In genomic region chr16:75099738-75100615, GRCh38 we compare ENCODE assay signal across 8 cellular contexts. TPM values are rescaled to one million over a fixed set of nuclear protein-coding genes. Genes with fewer than 3 reads are reported as not detected.
DNase-seq lines count a peak whose midpoint lies in the region; ATAC-seq and TF ChIP-seq lines count a peak whose summit lies in the region.

No MANE protein-coding gene starts in this region.

- POLR2A ChIA-PET in CD4-positive, alpha-beta memory T cell (lab: Charles Lee; ENCODE audit: partially characterized antibody), result interaction anchor here (0.8 to 4.5 kb wide), 8 partner anchors 9 to 101 kb away, joined by 3 to 45 read pairs (median 4); partner anchors contain the start of gene ZNRF1

- intact Hi-C loops in CD4-positive, alpha-beta memory T cell (cut with micrococcal nuclease), result loop anchor here (2.0 to 5.0 kb wide), 2 partner anchors 25 to 103 kb away; partner anchors contain the start of gene ZNRF1
- intact Hi-C loops in stomach (cut with DNase I; ENCODE audit: low total_unique reads), result no loop called here

- 59 to 82% (median 73%) methylated on average over 16 of the region's 16 CpGs for WGBS in stomach, 5 donors

- CTCF ChIA-PET in CD4-positive, alpha-beta memory T cell (lab: Charles Lee; ENCODE audit: partially characterized antibody), result interaction anchor here (1.2 to 6.9 kb wide), 10 partner anchors 10 to 238 kb away, joined by 3 to 98 read pairs (median 4); partner anchors contain the start of genes WDR59 and ZNRF1

- peak overlapping the region; percentile 93 to 98 (median 97) for H3K27ac Mint-ChIP-seq in CD4-positive, alpha-beta memory T cell
- peak overlapping the region; percentile 59 for H3K27ac Mint-ChIP-seq in glutamatergic neuron (ENCODE audit: unreplicated experiment)

- ATAC-seq in GM21786 (IDR thresholded peaks at IDR 0.05; ENCODE audit: unreplicated experiment), result peak; percentile 64
- ATAC-seq in RWPE2 (ENCODE audit: low read depth), result 0 out of 3 replicates have a peak, but pooled peaks have one; percentile 13

- peaks cover 0 to 2% of the 10 kb centered on the region in 2 donors for H3K36me3 Mint-ChIP-seq in CD4-positive, alpha-beta memory T cell
- peaks cover 13% of the 10 kb centered on the region for H3K36me3 Mint-ChIP-seq in glutamatergic neuron (ENCODE audit: unreplicated experiment)

- H3K27me3 ChIP-seq in CD4-positive, alpha-beta memory T cell (ENCODE audit: insufficient read depth, low read length), result no peaks in the 10 kb centered on the region
- H3K27me3 ChIP-seq in RWPE2 (ENCODE audit: insufficient read depth, poor library complexity, severe bottlenecking) (no peaks in the 10 kb centered on the region), stomach (no peaks in the 10 kb centered on the region)

- H3K27ac ChIP-seq in CD4-positive, alpha-beta memory T cell (ENCODE audit: low read depth, low read length), result peak overlapping the region; percentile 70
- H3K27ac ChIP-seq in RWPE2 (ENCODE audit: poor library complexity, severe bottlenecking) (no peak overlapping the region), stomach (peak overlapping the region in 4 of 5 donors; percentile 9 to 70 (median 36))

- H3K4me3 Mint-ChIP-seq in CD4-positive, alpha-beta memory T cell, result peak overlapping the region; percentile 10 to 82 (median 63)
- H3K4me3 Mint-ChIP-seq in glutamatergic neuron (ENCODE audit: unreplicated experiment), result peak overlapping the region; percentile 34

- H3K9me3 ChIP-seq in CD4-positive, alpha-beta memory T cell (ENCODE audit: control insufficient read depth in 1 of 2, low read length in 2 of 2), result no peaks in the 10 kb centered on the region
- H3K9me3 ChIP-seq in RWPE2 (ENCODE audit: severe bottlenecking), result no peaks in the 10 kb centered on the region
- H3K9me3 ChIP-seq in stomach, result no peaks in the 10 kb centered on the region

- peak; percentile 36 to 58 (median 43) for DNase-seq in CD4-positive, alpha-beta memory T cell
- DNase-seq in RWPE2 (ENCODE audit: low spot score) (no peak), glutamatergic neuron (no peak), stomach (no peak), NCI-H2029 (lab: John Stamatoyannopoulos, UW) (no peak), medulla oblongata (ENCODE audit: extremely low spot score) (no peak), NCI-H1930 (lab: John Stamatoyannopoulos, UW) (no peak)

- peaks cover 45% of the 10 kb centered on the region for H3K4me1 ChIP-seq in CD4-positive, alpha-beta memory T cell (ENCODE audit: insufficient read depth, low read length)
- peaks cover 17% of the 10 kb centered on the region for H3K4me1 ChIP-seq in RWPE2 (ENCODE audit: insufficient read depth, poor library complexity, severe bottlenecking)
- H3K4me1 ChIP-seq in stomach, result peaks cover 44 to 60% (median 53%) of the 10 kb centered on the region in 4 donors

- no peaks in the 10 kb centered on the region for H3K27me3 Mint-ChIP-seq in CD4-positive, alpha-beta memory T cell
- H3K27me3 Mint-ChIP-seq in glutamatergic neuron (ENCODE audit: unreplicated experiment), result peaks cover 9% of the 10 kb centered on the region

- TF ChIP-seq CTCF in RWPE2 (IDR thresholded peaks at IDR 0.05; ENCODE audit: poor library complexity, severe bottlenecking), result no peak
- no peak for TF ChIP-seq CTCF in glutamatergic neuron (IDR thresholded peaks at IDR 0.05; ENCODE audit: partially characterized antibody, unreplicated experiment)
- no peak for TF ChIP-seq CTCF in stomach (IDR thresholded peaks at IDR 0.05)

- TF ChIP-seq POLR2A in stomach (IDR thresholded peaks at IDR 0.05), result no peak

- no peak for TF ChIP-seq EP300 in stomach (IDR thresholded peaks at IDR 0.05)

- peak overlapping the region in 1 of 2 donors; percentile 6 for H3K4me3 ChIP-seq in CD4-positive, alpha-beta memory T cell (ENCODE audit: low read length in 2 of 2)
- H3K4me3 ChIP-seq in RWPE2 (ENCODE audit: severe bottlenecking) (no peak overlapping the region), stomach (no peak overlapping the region)

- H3K9me3 Mint-ChIP-seq in CD4-positive, alpha-beta memory T cell, result peaks cover 0 to 3% (median 0%) of the 10 kb centered on the region in 8 donors
- peaks cover 11% of the 10 kb centered on the region for H3K9me3 Mint-ChIP-seq in glutamatergic neuron (ENCODE audit: unreplicated experiment)

- peaks cover 31 to 61% (median 37%) of the 10 kb centered on the region in 4 donors for H3K4me1 Mint-ChIP-seq in CD4-positive, alpha-beta memory T cell
- H3K4me1 Mint-ChIP-seq in glutamatergic neuron (ENCODE audit: low read depth, unreplicated experiment), result peaks cover 20% of the 10 kb centered on the region

- H3K36me3 ChIP-seq in CD4-positive, alpha-beta memory T cell (ENCODE audit: insufficient read depth, low read length), result no peaks in the 10 kb centered on the region
- no peaks in the 10 kb centered on the region; the same call in 1 of the 2 replicates for H3K36me3 ChIP-seq in RWPE2 (ENCODE audit: low read depth)
- H3K36me3 ChIP-seq in stomach, result peaks cover 0 to 11% (median 5%) of the 10 kb centered on the region in 4 donors

RNA-seq across cellular contexts. Expression of gene LDHD, which starts 16.6 kb away (rescaled TPM):
- under 1 TPM; 0.17 to 0.20 TPM for total RNA-seq in CD4-positive, alpha-beta memory T cell
- under 1 TPM in 1 of 2 donors, not detected in 1; 0.09 TPM for polyA plus RNA-seq in CD4-positive, alpha-beta memory T cell
- not detected for total RNA-seq in glutamatergic neuron (ENCODE audit: unreplicated experiment)
- total RNA-seq in stomach, result 100 to 1,000 TPM in 1 of 5 donors, 10 to 100 TPM in 3, 1 to 10 TPM in 1; 5.0 to 110 (median 27.2) TPM
- 10 to 100 TPM; 13.0 to 34.2 (median 21.0) TPM for polyA plus RNA-seq in stomach

RNA-seq across cellular contexts. Expression of gene ZFP1, which starts 48.3 kb away (rescaled TPM):
- 10 to 100 TPM; 11.7 to 13.4 TPM for total RNA-seq in CD4-positive, alpha-beta memory T cell
- 10 to 100 TPM; 18.4 to 22.3 TPM for polyA plus RNA-seq in CD4-positive, alpha-beta memory T cell
- total RNA-seq in glutamatergic neuron (ENCODE audit: unreplicated experiment) (16.1 TPM), stomach (10 to 100 TPM in 2 of 5 donors, 1 to 10 TPM in 2, not detected in 1; 2.7 to 29.2 (median 10.2) TPM)
- 1 to 10 TPM; 2.9 to 5.2 (median 3.9) TPM for polyA plus RNA-seq in stomach

Comparison
In these comparisons a context has a peak if more than half of its experiments do, and no peak if none do; other contexts are left out.
1. DNase-seq: peak in CD4-positive, alpha-beta memory T cell (5 of 5); none in RWPE2 (single experiment), glutamatergic neuron (single experiment), stomach (single experiment), NCI-H2029 (single experiment), medulla oblongata (single experiment) and NCI-H1930 (0 of 2).